In genomic region chr19:2230807-2231533, GRCh38 we compare ENCODE assay signal across 1 cellular context.
TF ChIP-seq lines count a peak whose summit lies in the region.

No MANE protein-coding gene starts in this region.

TF ChIP-seq in A549, 52 proteins besides CTCF, POLR2A, EP300 and RAD21:
- TF ChIP-seq HMGXB4 (CRISPR knock-in tag; IDR thresholded peaks at IDR 0.05; ENCODE audit: borderline replicate concordance) (no peak), POLR2AphosphoS2 (conservative IDR thresholded peaks at IDR 0.05; ENCODE audit: low read length) (0 out of 2 replicates have a peak, but pooled peaks have one; percentile 3)
